Comparison of ENCODE assay signal across 9 cellular contexts in the genomic region with DNA sequence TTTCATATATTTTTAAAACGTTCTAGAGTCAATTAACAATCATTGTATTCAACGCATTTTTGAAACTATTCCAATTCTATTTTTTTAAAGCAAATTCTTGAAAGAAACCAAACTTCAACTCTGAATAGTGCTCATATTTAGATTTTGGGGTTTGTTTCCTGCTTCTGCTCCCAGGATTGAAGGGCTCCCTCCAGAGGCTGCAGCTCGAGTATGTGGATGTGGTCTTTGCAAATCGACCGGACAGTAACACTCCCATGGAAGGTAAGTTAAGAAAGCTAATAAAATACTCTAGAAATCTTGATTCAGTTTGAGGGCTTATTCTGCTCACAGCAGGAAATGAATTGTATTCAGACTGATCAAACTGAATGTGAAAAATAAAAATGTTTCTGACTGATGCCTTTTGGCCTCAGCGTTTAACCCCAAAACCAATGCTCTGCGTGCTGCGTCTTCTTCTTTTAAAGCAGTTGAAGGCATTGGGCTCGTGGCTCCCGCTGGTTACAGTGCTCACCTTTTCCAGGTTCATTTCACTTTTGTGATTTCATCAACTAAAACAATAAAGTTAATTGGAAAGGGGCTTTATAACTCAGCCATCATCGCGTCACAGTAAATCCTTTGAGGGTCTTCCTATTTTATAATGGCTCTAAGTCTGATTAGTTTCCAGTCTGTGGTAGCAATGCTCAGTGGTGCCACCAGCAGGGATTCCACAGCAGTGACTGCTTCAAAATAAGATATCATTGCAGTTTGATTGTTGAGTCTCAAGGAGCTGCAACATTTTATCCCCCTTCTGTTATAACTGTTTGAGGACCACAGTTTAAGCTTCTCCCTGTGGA.
DNase-seq lines count a peak whose midpoint lies in the region; ATAC-seq and TF ChIP-seq lines count a peak whose summit lies in the region.
"Had no signal": no experiment of that assay in that cellular context is flagged by ENCODE, and none has a peak within 500 bp of the region (broad histone marks: within the 10 kb centered on the region; RNA-seq: fewer than 3 reads in every experiment).

No MANE protein-coding gene starts in this region.

- ATAC-seq in WTC11 (peak; percentile 88), HG03354 (IDR thresholded peaks at IDR 0.05; ENCODE audit: poor library complexity, severe bottlenecking, unreplicated experiment) (no peak)

- H4K20me1 ChIP-seq in H9 (ENCODE audit: control insufficient read depth, insufficient read depth, insufficient read length), result no peaks in the 10 kb centered on the region

- POLR2A ChIA-PET in WTC11 (lab: Charles Lee), result interaction anchor here (1.2 kb wide), 1 partner anchor 11 kb away, joined by 3 read pairs; no protein-coding TSS in a partner anchor

- no peak overlapping the region for H2BK20ac ChIP-seq in H9 (ENCODE audit: low read depth, low read length, poor library complexity, severe bottlenecking)

- no CpG with 5 or more reads among the region's 12 CpGs for WGBS in H9 (ENCODE audit: extremely low coverage, insufficient read length, low lambda C conversion rate)

- H3K4me3 Mint-ChIP-seq in H9 (peak overlapping the region in 1 of 2 experiments; percentile 62; a peak in 2 of 5 replicates), WTC11 (peak overlapping the region; percentile 60)
- H3K4me3 Mint-ChIP-seq: IgD-negative memory B cell had no signal

- H3K14ac ChIP-seq in H9 (ENCODE audit: insufficient read depth, low read length), result no peak overlapping the region

- no peak overlapping the region for H3K4me3 ChIP-seq in uterus

- no peak for TF ChIP-seq POLR2A in uterus (IDR thresholded peaks at IDR 0.05)

- no peak overlapping the region for H2AK5ac ChIP-seq in H9 (ENCODE audit: insufficient read length, low read length)

- no peak overlapping the region for H4K5ac ChIP-seq in H9 (ENCODE audit: insufficient read length, low read depth, low read length)

- peak; percentile 56 for DNase-seq in H9
- peak; percentile 53 for DNase-seq in WTC11 (ENCODE audit: low spot score)
- DNase-seq in islet precursor cell, result peak; percentile 62
- no peak for DNase-seq in activated effector memory CD4-positive, alpha-beta T cell treated with anti-CD3 and anti-CD28 coated beads, Interleukin-2, amount 50 U/mL, for 16 hours
- no peak for DNase-seq in uterus
- no peak for DNase-seq in HT-29 (ENCODE audit: low spot score)

- H3K9me3 Mint-ChIP-seq in H9 (no peaks in the 10 kb centered on the region), WTC11 (no peaks in the 10 kb centered on the region)
- H3K9me3 Mint-ChIP-seq: IgD-negative memory B cell had no signal

- no peak overlapping the region for H3K9ac ChIP-seq in H9 (ENCODE audit: extremely low read depth, insufficient read length, low read length)

- H3K18ac ChIP-seq in H9 (ENCODE audit: insufficient read length, low read depth, low read length), result no peak overlapping the region

- no peak overlapping the region for H3K4ac ChIP-seq in H9 (ENCODE audit: low read depth, low read length)

- no peak overlapping the region for H3T11ph ChIP-seq in H9 (ENCODE audit: low read length)

- H3K56ac ChIP-seq in H9 (ENCODE audit: insufficient read length, low read depth, low read length), result no peak overlapping the region

- H3K27me3 Mint-ChIP-seq in H9 (ENCODE audit: low read depth), result no peaks in the 10 kb centered on the region
- H3K27me3 Mint-ChIP-seq in WTC11 (ENCODE audit: low read depth), result no peaks in the 10 kb centered on the region

- no peak overlapping the region for H2BK12ac ChIP-seq in H9 (ENCODE audit: insufficient read length, low read depth, low read length)

- H3K23ac ChIP-seq in H9 (ENCODE audit: insufficient read length, low read depth, low read length), result no peak overlapping the region

- CTCF ChIA-PET in WTC11 (lab: Charles Lee), result interaction anchor here (0.6 to 3.6 kb wide), 41 partner anchors 8 to 756 kb away, joined by 3 to 57 read pairs (median 5); a partner anchor contains a TSS

- H3K36me3 ChIP-seq in uterus, result no peaks in the 10 kb centered on the region

- H3K4me1 ChIP-seq in H9 (ENCODE audit: insufficient read depth, low read length) (no peaks in the 10 kb centered on the region), uterus (no peaks in the 10 kb centered on the region)

- H3K4me2 ChIP-seq in H9 (ENCODE audit: insufficient read depth, insufficient read length, low read length), result peak overlapping the region; percentile 52

- no peak overlapping the region for H4K8ac ChIP-seq in H9 (replicated peaks; ENCODE audit: insufficient read length, low read depth, low read length)

- no peak overlapping the region for H2BK120ac ChIP-seq in H9 (ENCODE audit: low read depth, low read length, poor library complexity, severe bottlenecking)

- no peak overlapping the region for H2BK5ac ChIP-seq in H9 (ENCODE audit: insufficient read length, low read length)

- H3K27ac Mint-ChIP-seq in H9 (peak overlapping the region in 2 of 3 experiments; percentile 74 to 83; a peak in 1 of 7 replicates), WTC11 (no peak overlapping the region)
- H3K27ac Mint-ChIP-seq: IgD-negative memory B cell had no signal

- H3K36me3 Mint-ChIP-seq in H9 (ENCODE audit: insufficient read depth in 1 of 3, low read depth in 3 of 3), result no peaks in the 10 kb centered on the region
- H3K36me3 Mint-ChIP-seq in WTC11, result no peaks in the 10 kb centered on the region
- H3K36me3 Mint-ChIP-seq: IgD-negative memory B cell had no signal

- H3K79me1 ChIP-seq in H9 (ENCODE audit: insufficient read depth, low read depth, low read length, poor library complexity, severe bottlenecking), result no peaks in the 10 kb centered on the region

- peak; percentile 59 for TF ChIP-seq CTCF in C4-2B (conservative IDR thresholded peaks at IDR 0.05)
- peak; percentile 66 for TF ChIP-seq CTCF in H9 (conservative IDR thresholded peaks at IDR 0.05)
- TF ChIP-seq CTCF in WTC11 (IDR thresholded peaks at IDR 0.05), result 0 out of 2 replicates have a peak, but pooled peaks have one; percentile 26
- no peak for TF ChIP-seq CTCF in uterus (IDR thresholded peaks at IDR 0.05)

- H2AFZ ChIP-seq in H9 (ENCODE audit: low read length), result no peak overlapping the region

- H3K27ac ChIP-seq in C4-2B, result no peak overlapping the region
- H3K27ac ChIP-seq in H9 (ENCODE audit: insufficient read length, low read depth, low read length), result no peak overlapping the region
- no peak overlapping the region for H3K27ac ChIP-seq in uterus

- H3K79me2 ChIP-seq in H9 (ENCODE audit: insufficient read depth, low read length), result no peaks in the 10 kb centered on the region

- H2BK15ac ChIP-seq in H9 (ENCODE audit: low read depth, low read length), result no peak overlapping the region

- no peaks in the 10 kb centered on the region for H3K27me3 ChIP-seq in H9 (ENCODE audit: insufficient read depth, low read length)
- no peaks in the 10 kb centered on the region for H3K27me3 ChIP-seq in uterus

- intact Hi-C loops in uterus (cut with DNase I; ENCODE audit: low total_unique reads), result no loop called here

- H3K9me3 ChIP-seq in H9 (ENCODE audit: control insufficient read depth, low read depth, low read length) (no peaks in the 10 kb centered on the region), uterus (no peaks in the 10 kb centered on the region)

- H4K91ac ChIP-seq in H9 (ENCODE audit: insufficient read length, low read depth, low read length), result no peak overlapping the region

- no peaks in the 10 kb centered on the region for H3K23me2 ChIP-seq in H9 (ENCODE audit: insufficient read length, low read depth, low read length, poor library complexity, severe bottlenecking)

- H3K4me1 Mint-ChIP-seq in H9, result peaks cover 5 to 17% of the 10 kb centered on the region in 2 experiments
- H3K4me1 Mint-ChIP-seq in WTC11, result peaks cover 9% of the 10 kb centered on the region
- H3K4me1 Mint-ChIP-seq: IgD-negative memory B cell had no signal

TF ChIP-seq in WTC11, 78 proteins besides CTCF, POLR2A, EP300 and RAD21:
- TF ChIP-seq, protein P1, sequence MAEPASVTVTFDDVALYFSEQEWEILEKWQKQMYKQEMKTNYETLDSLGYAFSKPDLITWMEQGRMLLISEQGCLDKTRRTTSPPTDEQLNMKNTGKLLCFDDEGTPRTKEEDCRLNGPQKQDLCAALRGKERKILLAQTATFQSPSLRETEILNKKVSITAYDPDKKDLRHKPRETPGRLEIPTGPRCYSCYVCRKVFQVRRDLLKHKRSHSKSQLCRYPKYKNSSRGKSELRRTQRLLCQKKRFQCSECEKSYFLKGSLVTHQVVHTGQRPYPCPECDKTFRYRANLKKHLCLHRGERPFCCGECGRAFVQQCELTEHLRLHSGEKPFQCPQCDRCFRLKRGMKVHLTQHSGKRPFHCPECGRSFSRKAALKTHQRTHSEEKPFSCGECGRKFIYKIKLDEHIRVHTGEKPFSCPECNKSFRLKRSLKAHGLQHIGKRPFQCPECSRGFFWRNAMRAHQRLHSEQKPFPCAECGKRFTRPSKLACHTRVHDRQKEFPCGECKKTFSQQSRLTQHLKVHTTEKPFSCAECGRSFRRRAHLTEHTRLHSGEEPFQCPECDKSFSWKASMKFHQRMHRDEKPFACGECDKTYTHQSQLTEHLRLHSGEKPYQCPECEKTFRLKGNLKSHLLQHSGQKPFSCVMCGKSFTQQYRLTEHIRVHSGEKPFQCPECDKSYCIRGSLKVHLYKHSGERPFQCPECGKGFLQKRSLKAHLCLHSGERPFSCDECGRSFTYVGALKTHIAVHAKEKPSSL (CRISPR knock-in tag; conservative IDR thresholded peaks at IDR 0.05), result no peak

Comparison
In these comparisons a context has a peak if more than half of its experiments do, and no peak if none do; other contexts are left out.
1. CTCF ChIP-seq: peak in C4-2B (single experiment), H9 (single experiment) and WTC11 (single experiment); none in uterus (0 of 4).
2. DNase-seq: peak in H9 (single experiment), WTC11 (single experiment) and islet precursor cell (single experiment); none in activated effector memory CD4-positive, alpha-beta T cell treated with anti-CD3 and anti-CD28 coated beads, Interleukin-2, amount 50 U/mL, for 16 hours (single experiment), uterus (0 of 2) and HT-29 (single experiment).